Comparison of ENCODE assay signal across 25 cellular contexts in the genomic region with DNA sequence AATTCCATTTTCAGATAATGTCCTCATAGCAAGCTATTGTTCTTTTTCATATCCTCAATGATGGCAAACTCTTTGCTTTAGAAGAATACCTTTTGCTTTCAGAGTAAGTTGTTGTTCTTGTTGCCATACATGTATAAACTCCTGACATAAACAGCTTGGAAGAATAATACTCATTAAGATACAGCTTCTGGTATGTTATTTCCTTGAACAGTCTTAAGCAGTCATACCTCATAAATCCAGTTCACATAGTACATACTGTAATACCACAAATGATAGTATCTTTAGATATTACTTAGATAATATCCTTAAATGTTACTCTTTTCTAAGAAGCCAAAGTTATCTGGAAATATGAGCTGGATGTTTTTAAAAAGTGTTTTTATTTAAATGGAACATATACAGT. TPM values are rescaled to one million over a fixed set of nuclear protein-coding genes. Genes with fewer than 3 reads are reported as not detected.
DNase-seq lines count a peak whose midpoint lies in the region; ATAC-seq and TF ChIP-seq lines count a peak whose summit lies in the region.
"Had no signal": no experiment of that assay in that cellular context is flagged by ENCODE, and none has a peak within 500 bp of the region (broad histone marks: within the 10 kb centered on the region; RNA-seq: fewer than 3 reads in every experiment).

No MANE protein-coding gene starts in this region.

- in situ Hi-C loops in mammary epithelial cell (cut with MboI; ENCODE audit: low sequenced_read_pairs in 2 of 2) = loop anchor here (10.0 to 25.0 kb wide), 3 partner anchors 246 to 436 kb away; a partner anchor contains a TSS

- BruUV-seq in mammary epithelial cell (replicated peaks; lab: Mats Ljungman, UMichigan) = no TSS peak

- CTCF ChIA-PET in mammary epithelial cell (lab: Charles Lee; ENCODE audit: low non-redundant PET) = interaction anchor here (0.6 kb wide), 2 partner anchors 23 kb away, joined by 3 to 4 read pairs; a partner anchor contains a TSS

- H2AFZ ChIP-seq in GM23338 (no peak overlapping the region), mammary epithelial cell (ENCODE audit: low read depth, low read length) (no peak overlapping the region)

- peaks cover 90% of the 10 kb centered on the region for H3K79me2 ChIP-seq in GM23338 (replicated peaks; ENCODE audit: insufficient read depth)
- peaks cover 87% of the 10 kb centered on the region for H3K79me2 ChIP-seq in mammary epithelial cell (ENCODE audit: insufficient read depth, low read length)

- H3K27me3 Mint-ChIP-seq in GM23338 (ENCODE audit: insufficient read depth, low read depth, poor library complexity) = peaks cover 2% of the 10 kb centered on the region
- no peaks in the 10 kb centered on the region for H3K27me3 Mint-ChIP-seq in osteocyte (ENCODE audit: unreplicated experiment)
- H3K27me3 Mint-ChIP-seq: type B pancreatic cell had no signal

- H3K4me1 Mint-ChIP-seq in GM23338 (peaks cover 38% of the 10 kb centered on the region), osteocyte (ENCODE audit: unreplicated experiment) (peaks cover 48% of the 10 kb centered on the region)

- H3K4me3 Mint-ChIP-seq in GM23338 (no peak overlapping the region), osteocyte (ENCODE audit: unreplicated experiment) (peak overlapping the region; percentile 2)
- H3K4me3 Mint-ChIP-seq: immature natural killer cell; T-helper 2 cell treated with Interferon-gamma antibody and Interleukin-4, amounts not matched to agents 5 μg/mL and 100 μg/mL, for 36 hours; type B pancreatic cell had no signal

- 0 out of 2 replicates have a peak overlapping the region, but pooled peaks have one; percentile 67 for H3K4me2 ChIP-seq in GM23338
- H3K4me2 ChIP-seq in mammary epithelial cell (ENCODE audit: insufficient read depth, low read depth, low read length) = peak overlapping the region; percentile 81

- TF ChIP-seq POLR2A in sigmoid colon (IDR thresholded peaks at IDR 0.05) = no peak

- H3K9me3 Mint-ChIP-seq in GM23338 (no peaks in the 10 kb centered on the region), osteocyte (ENCODE audit: unreplicated experiment) (no peaks in the 10 kb centered on the region)
- H3K9me3 Mint-ChIP-seq: immature natural killer cell, type B pancreatic cell had no signal

- TF ChIP-seq EP300 in sigmoid colon (IDR thresholded peaks at IDR 0.05) = no peak

- H3K27me3 ChIP-seq in GM23338 (ENCODE audit: insufficient read depth) = no peaks in the 10 kb centered on the region
- H3K27me3 ChIP-seq in mammary epithelial cell (ENCODE audit: insufficient read depth, low read length) = no peaks in the 10 kb centered on the region
- H3K27me3 ChIP-seq in sigmoid colon = no peaks in the 10 kb centered on the region
- H3K27me3 ChIP-seq in dorsolateral prefrontal cortex = no peaks in the 10 kb centered on the region
- H3K27me3 ChIP-seq: adrenal gland, esophagus squamous epithelium, MG63, right lobe of liver had no signal

- H3K36me3 Mint-ChIP-seq in GM23338 (ENCODE audit: low read depth) (peaks cover 5% of the 10 kb centered on the region; the same call in 2 of the 3 replicates), osteocyte (ENCODE audit: unreplicated experiment) (peaks cover 2% of the 10 kb centered on the region)
- H3K36me3 Mint-ChIP-seq: type B pancreatic cell had no signal

- H4K20me1 ChIP-seq in GM23338 (replicated peaks; ENCODE audit: insufficient read depth) = no peaks in the 10 kb centered on the region
- H4K20me1 ChIP-seq in mammary epithelial cell (ENCODE audit: insufficient read depth, low read length) = no peaks in the 10 kb centered on the region

- H3F3A ChIP-seq in GM23338 (replicated peaks; ENCODE audit: low read depth) = no peaks in the 10 kb centered on the region

- H3K9ac ChIP-seq in SK-N-MC (ENCODE audit: insufficient read length) = no peak overlapping the region
- no peak overlapping the region for H3K9ac ChIP-seq in mammary epithelial cell (ENCODE audit: insufficient read depth, low read length)

- H3K36me3 ChIP-seq in GM23338 (ENCODE audit: insufficient read depth) (no peaks in the 10 kb centered on the region), SK-N-MC (ENCODE audit: insufficient read depth, low read length) (no peaks in the 10 kb centered on the region), mammary epithelial cell (ENCODE audit: insufficient read depth, low read length) (no peaks in the 10 kb centered on the region), sigmoid colon (no peaks in the 10 kb centered on the region)
- H3K36me3 ChIP-seq: adrenal gland, esophagus squamous epithelium, MG63, right lobe of liver had no signal

- H3K4me3 ChIP-seq in GM23338 (no peak overlapping the region), SK-N-MC (no peak overlapping the region), mammary epithelial cell (replicated peaks in 1 of 3; ENCODE audit: insufficient read depth in 1 of 3, low read depth in 2 of 3, low read length in 3 of 3) (peak overlapping the region in 1 of 3 experiments; percentile 39), sigmoid colon (no peak overlapping the region), dorsolateral prefrontal cortex (no peak overlapping the region)
- H3K4me3 ChIP-seq: adrenal gland, MG63, right lobe of liver had no signal

- peaks cover 7% of the 10 kb centered on the region for H3K9me2 ChIP-seq in GM23338 (ENCODE audit: insufficient read depth)

- H3K27ac Mint-ChIP-seq in GM23338 (peak overlapping the region; percentile 95), osteocyte (ENCODE audit: unreplicated experiment) (peak overlapping the region; percentile 92)
- H3K27ac Mint-ChIP-seq: T-helper 2 cell treated with Interferon-gamma antibody and Interleukin-4, amounts not matched to agents 5 μg/mL and 100 μg/mL, for 36 hours; type B pancreatic cell had no signal

- intact Hi-C loops in mammary epithelial cell (cut with micrococcal nuclease) = loop anchor here (10.0 kb wide), 1 partner anchor 1036 kb away; no protein-coding TSS in a partner anchor
- intact Hi-C loops in sigmoid colon (cut with DNase I) = no loop called here
- intact Hi-C loops in dorsolateral prefrontal cortex (cut with DNase I) = no loop called here

- H3K27ac ChIP-seq in GM23338 (ENCODE audit: low read depth) = peak overlapping the region; percentile 50; the same call in 1 of the 2 replicates
- peak overlapping the region; percentile 15; the same call in 1 of the 2 replicates for H3K27ac ChIP-seq in SK-N-MC
- H3K27ac ChIP-seq in mammary epithelial cell (ENCODE audit: insufficient read depth, low read depth, low read length) = peak overlapping the region; percentile 70
- peak overlapping the region in 2 of 4 donors; percentile 55 to 65 for H3K27ac ChIP-seq in sigmoid colon
- H3K27ac ChIP-seq in dorsolateral prefrontal cortex = no peak overlapping the region
- H3K27ac ChIP-seq: adrenal gland, right lobe of liver had no signal

- TF ChIP-seq CTCF in GM23338 (conservative IDR thresholded peaks at IDR 0.05; ENCODE audit: low read depth in 2 of 2) = no peak
- no peak for TF ChIP-seq CTCF in mammary epithelial cell (conservative IDR thresholded peaks at IDR 0.05 in 1 of 2, IDR thresholded peaks at IDR 0.05 in 1 of 2; ENCODE audit: extremely low read depth in 1 of 2, insufficient read depth in 1 of 2, low read depth in 1 of 2, low read length in 2 of 2)
- no peak for TF ChIP-seq CTCF in osteocyte (IDR thresholded peaks at IDR 0.05)
- TF ChIP-seq CTCF in sigmoid colon (IDR thresholded peaks at IDR 0.05) = no peak
- no peak for TF ChIP-seq CTCF in dorsolateral prefrontal cortex (IDR thresholded peaks at IDR 0.05 in 54 of 56, conservative IDR thresholded peaks at IDR 0.05 in 2 of 56; ENCODE audit: low read depth in 1 of 56, partially characterized antibody in 56 of 56)

- peaks cover 43% of the 10 kb centered on the region for H3K4me1 ChIP-seq in GM23338 (ENCODE audit: insufficient read depth)
- peaks cover 30% of the 10 kb centered on the region for H3K4me1 ChIP-seq in mammary epithelial cell (ENCODE audit: insufficient read depth, low read length)
- H3K4me1 ChIP-seq in sigmoid colon = peaks cover 0 to 47% (median 21%) of the 10 kb centered on the region in 4 donors

- dilution Hi-C loops in mammary epithelial cell (cut with HindIII; ENCODE audit: low sequenced_read_pairs) = no loop called here

- H3K9me3 ChIP-seq in SK-N-MC (ENCODE audit: low read depth, low read length) (no peaks in the 10 kb centered on the region), mammary epithelial cell (replicated peaks; ENCODE audit: insufficient read depth, low read length) (no peaks in the 10 kb centered on the region), sigmoid colon (no peaks in the 10 kb centered on the region)
- H3K9me3 ChIP-seq: adrenal gland, esophagus squamous epithelium, MG63, right lobe of liver had no signal

- ATAC-seq in GM23338 (no peak), HG02970 (IDR thresholded peaks at IDR 0.05; ENCODE audit: low FRiP score, unreplicated experiment) (no peak)
- ATAC-seq: stimulated activated naive CD8-positive, alpha-beta T cell treated with anti-CD3 and anti-CD28 coated beads, Interleukin-15, Interleukin-2, amounts not matched to agents 100 U/mL and 50 U/mL, for 24 hours had no signal

- DNase-seq in GM23338 (ENCODE audit: low spot score) = no peak
- no peak for DNase-seq in SK-N-MC (ENCODE audit: low read depth, low spot score)
- no peak for DNase-seq in mammary epithelial cell
- DNase-seq in osteocyte (ENCODE audit: extremely low spot score, unreplicated experiment) = no peak
- no peak for DNase-seq in sigmoid colon
- DNase-seq in dorsolateral prefrontal cortex = no peak
- no peak for DNase-seq in superior temporal gyrus (ENCODE audit: extremely low spot score)
- DNase-seq: activated CD4-positive, alpha-beta T cell treated with anti-CD3 and anti-CD28 coated beads for 1 hour; activated effector memory CD4-positive, alpha-beta T cell treated with Interleukin-2 at 50 U/mL for 16 hours; adrenal gland; caudate nucleus; esophagus squamous epithelium; H7; head of caudate nucleus; immature natural killer cell; NCI-H146; NCI-H2171; right lobe of liver; SIG-M5; stimulated activated CD4-positive, alpha-beta T cell treated with anti-CD3 and anti-CD28 coated beads, Interleukin-1b, Interleukin-23, amount 100 ng/mL, for 48 hours; stimulated activated naive CD8-positive, alpha-beta T cell treated with anti-CD3 and anti-CD28 coated beads, Interleukin-15, Interleukin-2, amounts not matched to agents 100 U/mL and 50 U/mL, for 24 hours had no signal

RNA-seq across cellular contexts. Expression of a gene that starts 23.2 kb away (rescaled TPM):
- total RNA-seq in GM23338 (2014; rRNA removed; shearing (Covaris generic)) = 54.4 and 60.9 TPM in 2 replicates
- 48.6 and 64.3 TPM in 2 replicates for polyA plus RNA-seq in GM23338 (2016; fragmentation: Nextera tagmentation; extraction: Ambion mirVana)
- 10 to 100 TPM; 49.7 to 57.0 TPM for total RNA-seq in mammary epithelial cell
- polyA plus RNA-seq in mammary epithelial cell = 24.8 TPM
- polyA minus RNA-seq in mammary epithelial cell = 82.4 TPM
- total RNA-seq in osteocyte = 21.7 and 27.1 TPM in 2 replicates
- total RNA-seq in sigmoid colon = 10 to 100 TPM; 30.1 to 42.7 (median 40.2) TPM
- 1 to 10 TPM; 3.0 to 9.1 (median 4.9) TPM for polyA plus RNA-seq in sigmoid colon
- total RNA-seq in dorsolateral prefrontal cortex = 10 to 100 TPM; 14.3 to 33.4 (median 21.6) TPM

RNA-seq across cellular contexts. Expression of a gene that starts 23.4 kb away (rescaled TPM):
- total RNA-seq in GM23338 (2014; rRNA removed; shearing (Covaris generic)) = 34.3 and 37.3 TPM in 2 replicates
- polyA plus RNA-seq in GM23338 (2016; fragmentation: Nextera tagmentation; extraction: Ambion mirVana) (10.9 and 11.0 TPM in 2 replicates), mammary epithelial cell (7.2 TPM), sigmoid colon (1 to 10 TPM; 1.8 to 5.9 (median 4.4) TPM)
- total RNA-seq in mammary epithelial cell (10 to 100 TPM; 22.8 to 25.2 TPM), osteocyte (19.2 and 21.9 TPM in 2 replicates), sigmoid colon (10 to 100 TPM; 19.1 to 27.5 (median 21.9) TPM), dorsolateral prefrontal cortex (10 to 100 TPM; 15.9 to 42.0 (median 28.0) TPM)
- 6.8 TPM for polyA minus RNA-seq in mammary epithelial cell

Comparison
In these comparisons a context has a peak if more than half of its experiments do, and no peak if none do; other contexts are left out.
1. H3K27ac ChIP-seq: peak in GM23338 (single experiment), SK-N-MC (single experiment) and mammary epithelial cell (single experiment); none in dorsolateral prefrontal cortex (0 of 59).